8 cellular contexts compared by ENCODE assay signal in the genomic region with DNA sequence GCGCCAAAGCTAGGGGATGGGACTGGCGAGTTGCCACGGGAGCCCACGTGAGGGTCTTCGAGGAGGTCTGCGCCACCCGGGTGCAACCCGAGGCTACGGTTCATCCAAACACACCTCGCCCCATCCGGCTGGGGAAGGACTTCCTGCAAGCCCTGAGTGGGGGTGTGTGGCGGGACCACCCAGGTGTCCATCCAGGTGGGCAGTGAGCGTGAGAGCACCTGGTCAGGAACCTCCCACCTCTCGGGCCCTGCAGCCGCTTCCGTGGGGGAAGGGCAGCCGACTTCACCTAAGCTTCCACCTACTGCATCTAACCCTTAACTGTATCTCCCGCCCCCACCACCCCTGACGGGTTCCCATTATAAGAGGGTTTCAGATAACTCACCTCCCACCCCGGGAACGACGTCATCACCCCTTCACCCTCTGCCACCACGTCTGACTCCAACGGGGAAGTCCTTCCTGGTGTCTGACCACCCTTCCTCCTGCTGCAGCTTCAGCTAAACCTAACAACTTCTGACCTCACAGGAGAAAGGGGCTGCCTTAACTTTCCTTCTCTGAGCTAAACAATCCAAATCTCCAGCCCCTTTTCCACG. TPM values are rescaled to one million over a fixed set of nuclear protein-coding genes. Genes with fewer than 3 reads are reported as not detected.
DNase-seq lines count a peak whose midpoint lies in the region; ATAC-seq lines count a peak whose summit lies in the region.

No MANE protein-coding gene starts in this region.

- DNase-seq in ACHN, result peak; percentile 60
- DNase-seq in activated CD8-positive, alpha-beta T cell treated with anti-CD3 and anti-CD28 coated beads, Interleukin-2, amount 10 ng/mL, durations not matched to agents 7 days and 5 days, result peak; percentile 72
- DNase-seq in NCI-H2196 (lab: John Stamatoyannopoulos, UW; ENCODE audit: unreplicated experiment), result no peak
- DNase-seq in NK-92 (lab: John Stamatoyannopoulos, UW; ENCODE audit: unreplicated experiment), result no peak

- H3K4me3 ChIP-seq in iPS-15b (ENCODE audit: low read depth, low read length), result peak overlapping the region; percentile 58

- peaks cover 18% of the 10 kb centered on the region for H3K4me1 ChIP-seq in iPS-15b (ENCODE audit: control insufficient read depth, insufficient read depth, low read length)

- H3K9ac ChIP-seq in iPS-15b (ENCODE audit: low read depth, low read length), result no peak overlapping the region

- H3K4me3 Mint-ChIP-seq in IgD-negative memory B cell, result peak overlapping the region; percentile 81 to 97 (median 92)
- H3K4me3 Mint-ChIP-seq in activated CD8-positive, alpha-beta T cell treated with anti-CD3 and anti-CD28 coated beads, Interleukin-2, amount 10 ng/mL, durations not matched to agents 7 days and 5 days, result peak overlapping the region; percentile 65

- H3K9me3 ChIP-seq in iPS-15b (ENCODE audit: control insufficient read depth, insufficient read depth, low read length), result no peaks in the 10 kb centered on the region

- ATAC-seq in activated CD8-positive, alpha-beta T cell treated with anti-CD3 and anti-CD28 coated beads, Interleukin-2, amount 10 ng/mL, durations not matched to agents 7 days and 5 days, result peak; percentile 9
- ATAC-seq in HG03439 (IDR thresholded peaks at IDR 0.05; ENCODE audit: unreplicated experiment) (no peak), HG03039 (IDR thresholded peaks at IDR 0.05; ENCODE audit: unreplicated experiment) (no peak)

- POLR2A ChIA-PET in activated CD8-positive, alpha-beta T cell treated with anti-CD3 and anti-CD28 coated beads, Interleukin-2, amount 10 ng/mL, durations not matched to agents 7 days and 5 days (lab: Charles Lee), result interaction anchor here (0.9 to 1.2 kb wide), 2 partner anchors 65 to 136 kb away, joined by 3 to 5 read pairs; no protein-coding TSS in a partner anchor

- no peaks in the 10 kb centered on the region for H3K9me3 Mint-ChIP-seq in IgD-negative memory B cell
- no peaks in the 10 kb centered on the region for H3K9me3 Mint-ChIP-seq in activated CD8-positive, alpha-beta T cell treated with anti-CD3 and anti-CD28 coated beads, Interleukin-2, amount 10 ng/mL, durations not matched to agents 7 days and 5 days (ENCODE audit: insufficient read depth)

- in situ Hi-C loops in ACHN (cut with HindIII; ENCODE audit: low pct_ligation_motif_present, low pct_unique_long_range_greater_than_20kb, low sequenced_read_pairs), result no loop called here

- CTCF ChIA-PET in activated CD8-positive, alpha-beta T cell treated with anti-CD3 and anti-CD28 coated beads, Interleukin-2, amount 10 ng/mL, durations not matched to agents 7 days and 5 days (lab: Charles Lee), result interaction anchor here (0.7 to 5.1 kb wide), 39 partner anchors 9 to 263 kb away, joined by 3 to 39 read pairs (median 4); a partner anchor contains a TSS

- peaks cover 54% of the 10 kb centered on the region for H3K27me3 ChIP-seq in iPS-15b (ENCODE audit: control insufficient read depth, insufficient read depth, low read length)

- H3K4me1 Mint-ChIP-seq in IgD-negative memory B cell, result peaks cover 28 to 36% (median 31%) of the 10 kb centered on the region in 3 donors
- peaks cover 43% of the 10 kb centered on the region for H3K4me1 Mint-ChIP-seq in activated CD8-positive, alpha-beta T cell treated with anti-CD3 and anti-CD28 coated beads, Interleukin-2, amount 10 ng/mL, durations not matched to agents 7 days and 5 days (ENCODE audit: low read depth)

- peak overlapping the region; percentile 89 to 98 (median 91) for H3K27ac Mint-ChIP-seq in IgD-negative memory B cell
- H3K27ac Mint-ChIP-seq in activated CD8-positive, alpha-beta T cell treated with anti-CD3 and anti-CD28 coated beads, Interleukin-2, amount 10 ng/mL, durations not matched to agents 7 days and 5 days, result peak overlapping the region; percentile 76

- H3K36me3 Mint-ChIP-seq in IgD-negative memory B cell, result no peaks in the 10 kb centered on the region
- no peaks in the 10 kb centered on the region for H3K36me3 Mint-ChIP-seq in activated CD8-positive, alpha-beta T cell treated with anti-CD3 and anti-CD28 coated beads, Interleukin-2, amount 10 ng/mL, durations not matched to agents 7 days and 5 days (ENCODE audit: low read depth)

- peaks cover 7% of the 10 kb centered on the region for H3K27me3 Mint-ChIP-seq in IgD-negative memory B cell
- peaks cover 32% of the 10 kb centered on the region for H3K27me3 Mint-ChIP-seq in activated CD8-positive, alpha-beta T cell treated with anti-CD3 and anti-CD28 coated beads, Interleukin-2, amount 10 ng/mL, durations not matched to agents 7 days and 5 days (ENCODE audit: low read depth)

- no peaks in the 10 kb centered on the region for H3K36me3 ChIP-seq in iPS-15b (ENCODE audit: control insufficient read depth, insufficient read depth, low read length)

RNA-seq across cellular contexts. Expression of a gene that starts 27.3 kb away (rescaled TPM):
- 32.3 TPM for polyA plus RNA-seq in IgD-negative memory B cell
- 10 to 100 TPM; 21.5 to 22.8 TPM for total RNA-seq in activated CD8-positive, alpha-beta T cell treated with anti-CD3 and anti-CD28 coated beads, Interleukin-2, amount 10 ng/mL, durations not matched to agents 7 days and 5 days

Comparison
In these comparisons a context has a peak if more than half of its experiments do, and no peak if none do; other contexts are left out.
1. DNase-seq: peak in ACHN (single experiment) and activated CD8-positive, alpha-beta T cell treated with anti-CD3 and anti-CD28 coated beads, Interleukin-2, amount 10 ng/mL, durations not matched to agents 7 days and 5 days (single experiment); none in NCI-H2196 (single experiment) and NK-92 (single experiment).